13 cellular contexts compared by ENCODE assay signal in the genomic region with DNA sequence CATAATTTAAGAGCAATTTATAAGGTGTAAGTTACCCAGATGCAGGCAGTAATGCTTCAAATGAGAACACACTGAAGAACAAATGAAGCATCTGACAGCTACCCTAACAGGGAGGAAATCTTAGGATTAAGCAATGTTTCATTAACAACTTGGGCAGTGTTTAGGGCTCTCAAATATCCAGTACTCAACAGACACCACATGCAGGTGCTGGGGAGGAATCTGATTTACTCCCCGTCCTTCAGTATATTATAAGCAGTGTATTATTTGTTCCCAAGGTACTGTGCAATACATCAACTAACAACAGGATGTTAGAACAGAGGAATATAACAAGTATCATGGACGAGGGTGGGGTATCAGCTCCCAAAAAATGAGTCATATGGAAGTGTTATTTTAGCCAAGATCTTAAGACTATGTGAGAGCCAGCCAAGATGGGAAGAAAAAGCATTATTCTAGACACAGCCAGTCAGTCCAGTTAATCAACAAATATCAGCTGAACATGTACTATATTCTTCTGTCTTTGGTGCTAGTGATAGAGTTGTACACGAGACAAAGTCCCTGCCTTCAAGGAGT. TPM values are rescaled to one million over a fixed set of nuclear protein-coding genes. Genes with fewer than 3 reads are reported as not detected.
DNase-seq lines count a peak whose midpoint lies in the region; ATAC-seq, FAIRE-seq and TF ChIP-seq lines count a peak whose summit lies in the region.
"Had no signal": no experiment of that assay in that cellular context is flagged by ENCODE, and none has a peak within 500 bp of the region (broad histone marks: within the 10 kb centered on the region; RNA-seq: fewer than 3 reads in every experiment).

No MANE protein-coding gene starts in this region.

- ATAC-seq in T-helper 17 cell (no peak), GM21526 (IDR thresholded peaks at IDR 0.05; ENCODE audit: low FRiP score, unreplicated experiment) (no peak)

- H3K27ac ChIP-seq in spleen = no peak overlapping the region

- H3K36me3 ChIP-seq in spleen = peaks cover 0 to 96% (median 48%) of the 10 kb centered on the region in 6 donors

- no peak overlapping the region for H3K4me3 Mint-ChIP-seq in T-helper 17 cell
- H3K4me3 Mint-ChIP-seq: brain had no signal

- peaks cover 13% of the 10 kb centered on the region for H3K36me3 Mint-ChIP-seq in T-helper 17 cell (ENCODE audit: low read depth)

- no peaks in the 10 kb centered on the region for H3K27me3 ChIP-seq in spleen (replicated peaks in 1 of 7)
- H3K27me3 ChIP-seq: MG63 had no signal

- peaks cover 0 to 6% (median 0%) of the 10 kb centered on the region in 6 donors for H3K4me1 ChIP-seq in spleen

- H3K4me3 ChIP-seq in spleen = no peak overlapping the region
- H3K4me3 ChIP-seq: MG63, skin epidermis had no signal

- H3K9me3 ChIP-seq in T-helper 17 cell (ENCODE audit: control insufficient read depth, low read length, poor library complexity, severe bottlenecking) (no peaks in the 10 kb centered on the region), spleen (no peaks in the 10 kb centered on the region)
- H3K9me3 ChIP-seq: MG63 had no signal

- FAIRE-seq in GM12891 (lab: Jason Lieb, UNC) = peak; percentile 41
- FAIRE-seq: D721Med had no signal

- no peaks in the 10 kb centered on the region for H3K27me3 Mint-ChIP-seq in T-helper 17 cell
- H3K27me3 Mint-ChIP-seq: brain had no signal

- no peak for DNase-seq in GM12891 (ENCODE audit: insufficient read length, low spot score)
- DNase-seq in T-helper 17 cell = no peak
- DNase-seq in fibroblast of peridontal ligament (ENCODE audit: extremely low read depth) = peak; percentile 82
- peak; percentile 63 for DNase-seq in renal cortical epithelial cell (ENCODE audit: low read depth)
- no peak for DNase-seq in spleen
- no peak for DNase-seq in NCI-H82 (lab: John Stamatoyannopoulos, UW)
- DNase-seq: activated CD4-positive, alpha-beta T cell treated with anti-CD3 and anti-CD28 coated beads for 1 hour; activated T-cell treated with anti-CD3 and anti-CD28 coated beads, Interleukin-2, amount 50 U/mL, for 1 hour; MG63 had no signal

- intact Hi-C loops in spleen (cut with DNase I; ENCODE audit: low total_unique reads) = no loop called here

- TF ChIP-seq CTCF in spleen (IDR thresholded peaks at IDR 0.05 in 8 of 11, conservative IDR thresholded peaks at IDR 0.05 in 3 of 11) = no peak

- peaks cover 28% of the 10 kb centered on the region for H3K4me1 Mint-ChIP-seq in T-helper 17 cell

- 70 to 86% (median 75%) methylated on average over 3 of the region's 3 CpGs for WGBS in spleen, 5 donors

- TF ChIP-seq POLR2A in GM12891 (IDR thresholded peaks at IDR 0.05; ENCODE audit: low read depth, low read length) (no peak), spleen (IDR thresholded peaks at IDR 0.05) (no peak)

- H3K27ac Mint-ChIP-seq in T-helper 17 cell = peak overlapping the region; percentile 78

TF ChIP-seq in GM12891, 5 proteins besides CTCF, POLR2A, EP300 and RAD21:
- TF ChIP-seq SPI1 (IDR thresholded peaks at IDR 0.05; ENCODE audit: low read depth, low read length) (no peak), POLR2AphosphoS5 (IDR thresholded peaks at IDR 0.05; ENCODE audit: low read depth, low read length) (no peak), PAX5 (IDR thresholded peaks at IDR 0.05; ENCODE audit: insufficient read depth, low read length, severe bottlenecking) (no peak), POU2F2 (IDR thresholded peaks at IDR 0.05; ENCODE audit: low read depth, low read length) (no peak), TAF1 (IDR thresholded peaks at IDR 0.05; ENCODE audit: low read depth, low read length) (no peak)

RNA-seq across cellular contexts. Expression of gene BTBD1, which starts 20.4 kb away (rescaled TPM):
- 37.2 TPM for polyA plus RNA-seq in GM12891 (2012; ENCODE audit: low read depth, missing spikeins)
- total RNA-seq in T-helper 17 cell = 10 to 100 TPM; 37.6 to 45.3 TPM
- 70.8 and 86.8 TPM in 2 replicates for total RNA-seq in renal cortical epithelial cell
- total RNA-seq in spleen = 10 to 100 TPM; 39.2 to 70.8 (median 48.6) TPM
- 10 to 100 TPM; 14.9 to 22.0 (median 21.5) TPM for polyA plus RNA-seq in spleen

RNA-seq across cellular contexts. Expression of gene C15orf40, which starts 35.2 kb away (rescaled TPM):
- 28.7 TPM for polyA plus RNA-seq in GM12891 (2012; ENCODE audit: low read depth, missing spikeins)
- 10 to 100 TPM; 12.9 to 13.9 TPM for total RNA-seq in T-helper 17 cell
- 3.5 and 5.8 TPM in 2 replicates for total RNA-seq in renal cortical epithelial cell
- total RNA-seq in spleen = 10 to 100 TPM; 12.9 to 34.9 (median 20.6) TPM
- 10 to 100 TPM; 22.8 to 26.8 (median 26.3) TPM for polyA plus RNA-seq in spleen

Comparison
In these comparisons a context has a peak if more than half of its experiments do, and no peak if none do; other contexts are left out.
1. DNase-seq: peak in fibroblast of peridontal ligament (single experiment) and renal cortical epithelial cell (single experiment); none in GM12891 (single experiment), T-helper 17 cell (0 of 3), spleen (single experiment) and NCI-H82 (single experiment).